Comparison of ENCODE assay signal across 8 cellular contexts in genomic region chr10:7872041-7872442, GRCh38. TPM values are rescaled to one million over a fixed set of nuclear protein-coding genes. Genes with fewer than 3 reads are reported as not detected.
DNase-seq lines count a peak whose midpoint lies in the region; ATAC-seq, FAIRE-seq and TF ChIP-seq lines count a peak whose summit lies in the region.

No MANE protein-coding gene starts in this region.

- H3K27me3 ChIP-seq in KMS-11 (ENCODE audit: insufficient read depth, low read depth) (no peaks in the 10 kb centered on the region), right cardiac atrium (ENCODE audit: control insufficient read depth, insufficient read depth) (no peaks in the 10 kb centered on the region), small intestine (ENCODE audit: control insufficient read depth in 2 of 2, insufficient read depth in 2 of 2, low read length in 2 of 2) (no peaks in the 10 kb centered on the region)

- no peaks in the 10 kb centered on the region for H3K27me3 Mint-ChIP-seq in activated CD8-positive, alpha-beta T cell treated with anti-CD3 and anti-CD28 coated beads for 36 hours

- H2AFZ ChIP-seq in KMS-11 (ENCODE audit: low read depth) = no peak overlapping the region

- H3K27ac Mint-ChIP-seq in activated CD8-positive, alpha-beta T cell treated with anti-CD3 and anti-CD28 coated beads for 36 hours = no peak overlapping the region

- intact Hi-C loops in activated CD8-positive, alpha-beta T cell treated with anti-CD3 and anti-CD28 coated beads for 36 hours (cut with micrococcal nuclease) = loop anchor here (5.0 kb wide), 3 partner anchors 175 to 1430 kb away; no protein-coding TSS in a partner anchor
- intact Hi-C loops in right cardiac atrium (cut with DNase I) = loop anchor here in 3 of 4 donors (5.0 to 10.0 kb wide), 4 partner anchors 1333 to 1433 kb away; no protein-coding TSS in a partner anchor

- H3K4me1 Mint-ChIP-seq in activated CD8-positive, alpha-beta T cell treated with anti-CD3 and anti-CD28 coated beads for 36 hours (ENCODE audit: low read depth) = peaks cover 22% of the 10 kb centered on the region

- peak; percentile 95 for TF ChIP-seq CTCF in KMS-11 (conservative IDR thresholded peaks at IDR 0.05; ENCODE audit: low read depth, low read length)
- peak; percentile 96 for TF ChIP-seq CTCF in activated CD8-positive, alpha-beta T cell treated with anti-CD3 and anti-CD28 coated beads for 36 hours (IDR thresholded peaks at IDR 0.05)

- CTCF ChIA-PET in activated CD8-positive, alpha-beta T cell treated with anti-CD3 and anti-CD28 coated beads for 36 hours (lab: Charles Lee) = no interaction called here

- H3K4me1 ChIP-seq in KMS-11 (ENCODE audit: low read depth, poor library complexity, severe bottlenecking) = no peaks in the 10 kb centered on the region
- H3K4me1 ChIP-seq in right cardiac atrium (ENCODE audit: control insufficient read depth, insufficient read depth, low read length) = no peaks in the 10 kb centered on the region
- no peaks in the 10 kb centered on the region for H3K4me1 ChIP-seq in small intestine (ENCODE audit: control insufficient read depth in 2 of 2, insufficient read depth in 1 of 2, low read depth in 1 of 2, low read length in 1 of 2)

- peak; percentile 72 for FAIRE-seq in small intestine (lab: Jason Lieb, UNC)

- no peaks in the 10 kb centered on the region for H3K9me3 Mint-ChIP-seq in activated CD8-positive, alpha-beta T cell treated with anti-CD3 and anti-CD28 coated beads for 36 hours

- H3K9me3 ChIP-seq in right cardiac atrium (ENCODE audit: control insufficient read depth, low read length) (no peaks in the 10 kb centered on the region), small intestine (ENCODE audit: control insufficient read depth, low read depth) (no peaks in the 10 kb centered on the region)

- H3K4me3 Mint-ChIP-seq in activated CD8-positive, alpha-beta T cell treated with anti-CD3 and anti-CD28 coated beads for 36 hours = peak overlapping the region; percentile 70

- whole genome bisulfite sequencing in right cardiac atrium = 9% methylated on average over 5 of the region's 5 CpGs
- WGBS in small intestine, 3 donors = 3 to 16% (median 14%) methylated on average over 5 of the region's 5 CpGs

- no peak for ATAC-seq in activated CD8-positive, alpha-beta T cell treated with anti-CD3 and anti-CD28 coated beads for 36 hours
- ATAC-seq in right cardiac atrium = no peak
- no peak for ATAC-seq in HG02973 (IDR thresholded peaks at IDR 0.05; ENCODE audit: unreplicated experiment)

- no peaks in the 10 kb centered on the region for H3K36me3 ChIP-seq in KMS-11 (ENCODE audit: insufficient read depth)
- H3K36me3 ChIP-seq in small intestine (ENCODE audit: control insufficient read depth in 2 of 2, insufficient read depth in 2 of 2, low read length in 2 of 2) = no peaks in the 10 kb centered on the region

- H3K36me3 Mint-ChIP-seq in activated CD8-positive, alpha-beta T cell treated with anti-CD3 and anti-CD28 coated beads for 36 hours (ENCODE audit: low read depth) = no peaks in the 10 kb centered on the region

- H3K9ac ChIP-seq in KMS-11 = no peak overlapping the region

- H3K79me2 ChIP-seq in KMS-11 (ENCODE audit: insufficient read depth, low read depth) = no peaks in the 10 kb centered on the region; the same call in 1 of the 2 replicates

- H4K20me1 ChIP-seq in KMS-11 (ENCODE audit: insufficient read depth) = no peaks in the 10 kb centered on the region

- POLR2A ChIA-PET in activated CD8-positive, alpha-beta T cell treated with anti-CD3 and anti-CD28 coated beads for 36 hours (lab: Charles Lee) = no interaction called here

- H3K4me3 ChIP-seq in KMS-11 (IDR thresholded peaks at IDR 0.05; ENCODE audit: insufficient read depth, low read depth, low read length) (no peak overlapping the region), right cardiac atrium (ENCODE audit: low read length) (peak overlapping the region; percentile 87), small intestine (ENCODE audit: low read depth in 1 of 2, low read length in 2 of 2) (peak overlapping the region in 1 of 2 donors; percentile 15)

- H3K27ac ChIP-seq in KMS-11 (no peak overlapping the region), right cardiac atrium (ENCODE audit: low read length) (no peak overlapping the region), small intestine (ENCODE audit: low read depth in 1 of 2, low read length in 1 of 2) (no peak overlapping the region)

- H3K4me2 ChIP-seq in KMS-11 = no peak overlapping the region

- peak; percentile 6 for DNase-seq in NCI-H2227 (lab: John Stamatoyannopoulos, UW; ENCODE audit: unreplicated experiment)
- no peak for DNase-seq in NCI-H2227 treated with DMSO at 0.1 percent for 48 hours (lab: John Stamatoyannopoulos, UW)
- DNase-seq in activated CD8-positive, alpha-beta T cell treated with anti-CD3 and anti-CD28 coated beads for 36 hours = no peak
- DNase-seq in right cardiac atrium = no peak
- DNase-seq in small intestine = peak; percentile 36
- no peak for DNase-seq in stimulated activated naive CD4-positive, alpha-beta T cell treated with Interleukin-2 at 50 U/mL for 16 hours (lab: John Stamatoyannopoulos, UW)

RNA-seq across cellular contexts. Expression of gene TAF3, which starts 53.7 kb away (rescaled TPM):
- total RNA-seq in activated CD8-positive, alpha-beta T cell treated with anti-CD3 and anti-CD28 coated beads for 36 hours = 10 to 100 TPM; 12.5 to 12.7 TPM
- total RNA-seq in right cardiac atrium = 10 to 100 TPM in 2 of 4 donors, 1 to 10 TPM in 2; 7.9 to 11.3 (median 9.6) TPM
- polyA plus RNA-seq in right cardiac atrium (4.7 TPM), small intestine (1 to 10 TPM; 3.4 to 5.4 (median 3.8) TPM)

Comparison
In these comparisons a context has a peak if more than half of its experiments do, and no peak if none do; other contexts are left out.
1. DNase-seq: peak in NCI-H2227 (single experiment) and small intestine (single experiment); none in NCI-H2227 treated with DMSO at 0.1 percent for 48 hours (single experiment), activated CD8-positive, alpha-beta T cell treated with anti-CD3 and anti-CD28 coated beads for 36 hours (single experiment), right cardiac atrium (0 of 3) and stimulated activated naive CD4-positive, alpha-beta T cell treated with Interleukin-2 at 50 U/mL for 16 hours (single experiment).